Comparison of ENCODE assay signal across 1 cellular context in genomic region chr1:201499191-201499590, GRCh38.
A peak's percentile ranks its signal among the peaks of the same experiment; 100 is the strongest.
TF ChIP-seq lines count a peak whose summit lies in the region.

No MANE protein-coding gene starts in this region.

TF ChIP-seq in endothelial cell of umbilical vein, 7 proteins besides CTCF, POLR2A, EP300 and RAD21:
- no peak for TF ChIP-seq MAX (IDR thresholded peaks at IDR 0.05; ENCODE audit: insufficient read depth, insufficient read length)
- TF ChIP-seq POLR2AphosphoS5 (IDR thresholded peaks at IDR 0.05; ENCODE audit: insufficient read depth, low read depth, low read length), result peak; percentile 5
TF ChIP-seq in endothelial cell of umbilical vein: peak in this region for 1.
